Comparison of ENCODE assay signal across 16 cellular contexts in genomic region chrX:153871946-153872878, GRCh38.
"Had no signal": no experiment of that assay in that cellular context is flagged by ENCODE, and none has a peak within 500 bp of the region (broad histone marks: within the 10 kb centered on the region; RNA-seq: fewer than 3 reads in every experiment).

No MANE protein-coding gene starts in this region.

- H3K27ac ChIP-seq: coronary artery, gastrocnemius medialis, heart left ventricle, left lung, thyroid gland had no signal

- H3K9me3 ChIP-seq: gastrocnemius medialis, heart left ventricle, left lung, thyroid gland had no signal

- H3K36me3 ChIP-seq: gastrocnemius medialis, heart left ventricle, left lung, thyroid gland had no signal

- H3K4me3 Mint-ChIP-seq: activated CD4-positive, alpha-beta T cell treated with anti-CD3 and anti-CD28 coated beads, Interleukin-2, amount 10 ng/mL, durations not matched to agents 7 days and 5 days; activated CD8-positive, alpha-beta T cell treated with anti-CD3 and anti-CD28 coated beads, Interleukin-2, amount 10 ng/mL, durations not matched to agents 7 days and 5 days; activated naive CD8-positive, alpha-beta T cell treated with anti-CD3 and anti-CD28 coated beads, Interleukin-2, amount 50 U/mL, for 24 hours; activated T-cell treated with anti-CD3 and anti-CD28 coated beads, Interleukin-2, amount 50 U/mL, for 24 hours; central memory CD8-positive, alpha-beta T cell; mesothelial cell of epicardium had no signal

- H3K27ac Mint-ChIP-seq: activated CD8-positive, alpha-beta T cell treated with anti-CD3 and anti-CD28 coated beads, Interleukin-2, amount 10 ng/mL, durations not matched to agents 7 days and 5 days; activated naive CD8-positive, alpha-beta T cell treated with anti-CD3 and anti-CD28 coated beads, Interleukin-2, amount 50 U/mL, for 24 hours; activated T-cell treated with anti-CD3 and anti-CD28 coated beads, Interleukin-2, amount 50 U/mL, for 24 hours; activated T-helper 2 cell treated with anti-CD3 and anti-CD28 coated beads, Interferon-gamma antibody, Interleukin-2, Interleukin-4, amounts not matched to agents 10 μg/mL and 5 μg/mL and 100 μg/mL, durations not matched to agents 14 hours and 24 hours and 36 hours; mesothelial cell of epicardium had no signal

- H3K9me3 Mint-ChIP-seq: activated CD4-positive, alpha-beta T cell treated with anti-CD3 and anti-CD28 coated beads, Interleukin-2, amount 10 ng/mL, durations not matched to agents 7 days and 5 days; activated naive CD8-positive, alpha-beta T cell treated with anti-CD3 and anti-CD28 coated beads, Interleukin-2, amount 50 U/mL, for 24 hours; activated T-helper 2 cell treated with anti-CD3 and anti-CD28 coated beads, Interferon-gamma antibody, Interleukin-2, Interleukin-4, amounts not matched to agents 10 μg/mL and 5 μg/mL and 100 μg/mL, durations not matched to agents 14 hours and 24 hours and 36 hours; central memory CD8-positive, alpha-beta T cell had no signal

- H3K4me1 ChIP-seq: gastrocnemius medialis, heart left ventricle, left lung, thyroid gland had no signal

- H3K27me3 ChIP-seq: thyroid gland had no signal

- DNase-seq: activated CD4-positive, alpha-beta T cell treated with anti-CD3 and anti-CD28 coated beads, Interleukin-2, amount 10 ng/mL, durations not matched to agents 7 days and 5 days; activated CD8-positive, alpha-beta T cell treated with anti-CD3 and anti-CD28 coated beads, Interleukin-2, amount 10 ng/mL, durations not matched to agents 7 days and 5 days; activated naive CD4-positive, alpha-beta T cell treated with Interleukin-2 at 50 U/mL for 16 hours; activated naive CD8-positive, alpha-beta T cell treated with anti-CD3 and anti-CD28 coated beads, Interleukin-2, amount 50 U/mL, for 24 hours; activated T-cell treated with anti-CD3 and anti-CD28 coated beads, Interleukin-2, amount 50 U/mL, for 24 hours; aorta; gastrocnemius medialis; left lung; stimulated activated CD4-positive, alpha-beta T cell treated with anti-CD3 and anti-CD28 coated beads, Interleukin-2, amount 100 ng/mL, for 24 hours; stimulated activated naive CD4-positive, alpha-beta T cell treated with Interleukin-2 at 50 U/mL for 16 hours; thyroid gland had no signal

- H3K4me3 ChIP-seq: coronary artery, gastrocnemius medialis, heart left ventricle, left lung, thyroid gland had no signal

- H3K4me1 Mint-ChIP-seq: activated naive CD8-positive, alpha-beta T cell treated with anti-CD3 and anti-CD28 coated beads, Interleukin-2, amount 50 U/mL, for 24 hours; mesothelial cell of epicardium had no signal
